ENCODE assay signal across 27 cellular contexts in the genomic region with DNA sequence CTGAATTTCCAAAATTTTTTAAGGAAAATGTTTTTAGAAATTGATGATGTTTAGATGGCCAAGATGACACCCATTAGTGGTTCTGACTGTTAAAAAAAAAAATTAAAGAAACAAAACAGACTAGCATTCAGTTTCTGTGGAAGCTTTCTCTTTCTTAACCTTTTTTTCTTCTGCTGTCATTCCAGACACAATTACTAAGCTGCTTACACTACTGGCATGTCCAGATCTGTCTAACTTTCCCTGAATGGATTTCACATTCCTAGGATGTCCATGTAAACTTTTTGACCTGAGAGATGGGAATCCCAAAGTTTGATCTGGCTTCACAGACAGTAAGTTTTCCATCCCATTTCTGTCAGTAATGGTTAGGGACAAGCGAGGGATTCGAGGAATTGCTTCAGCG.
"Had no signal": no experiment of that assay in that cellular context is flagged by ENCODE, and none has a peak within 500 bp of the region (broad histone marks: within the 10 kb centered on the region; RNA-seq: fewer than 3 reads in every experiment).

No MANE protein-coding gene starts in this region.

- H3K27ac Mint-ChIP-seq: activated B cell treated with CpG ODN at 0.5 μM for 24 hours; activated naive CD8-positive, alpha-beta T cell treated with anti-CD3 and anti-CD28 coated beads for 36 hours; activated T-helper 2 cell treated with anti-CD3 and anti-CD28 coated beads, Interferon-gamma antibody, Interleukin-2, Interleukin-4, amounts not matched to agents 10 μg/mL and 5 μg/mL and 100 μg/mL, durations not matched to agents 14 hours and 24 hours and 36 hours; immature natural killer cell; mesothelial cell of epicardium; naive thymus-derived CD8-positive, alpha-beta T cell; neural progenitor cell; stimulated activated effector memory CD8-positive, alpha-beta T cell treated with anti-CD3 and anti-CD28 coated beads, Interleukin-12 subunit alpha, Interleukin-12 subunit beta, amount 100 ng/mL, for 72 hours had no signal

- H3K9ac ChIP-seq: neural progenitor cell had no signal

- H3K36me3 Mint-ChIP-seq: activated naive CD8-positive, alpha-beta T cell treated with anti-CD3 and anti-CD28 coated beads for 36 hours; immature natural killer cell; mesothelial cell of epicardium; naive thymus-derived CD8-positive, alpha-beta T cell; neural progenitor cell; stimulated activated effector memory CD8-positive, alpha-beta T cell treated with anti-CD3 and anti-CD28 coated beads, Interleukin-12 subunit alpha, Interleukin-12 subunit beta, amount 100 ng/mL, for 72 hours had no signal

- H3K27me3 ChIP-seq: neural progenitor cell, right lobe of liver, suprapubic skin, tibial nerve, uterus had no signal

- H3K9me3 Mint-ChIP-seq: activated B cell treated with CpG ODN at 0.5 μM for 24 hours; activated naive CD8-positive, alpha-beta T cell treated with anti-CD3 and anti-CD28 coated beads for 36 hours; activated T-cell treated with anti-CD3 and anti-CD28 coated beads, Interleukin-2, amount 50 U/mL, for 4 hours; activated T-helper 2 cell treated with anti-CD3 and anti-CD28 coated beads, Interferon-gamma antibody, Interleukin-2, Interleukin-4, amounts not matched to agents 10 μg/mL and 5 μg/mL and 100 μg/mL, durations not matched to agents 14 hours and 24 hours and 36 hours; immature natural killer cell; naive thymus-derived CD8-positive, alpha-beta T cell; neural progenitor cell; stimulated activated effector memory CD8-positive, alpha-beta T cell treated with anti-CD3 and anti-CD28 coated beads, Interleukin-12 subunit alpha, Interleukin-12 subunit beta, amount 100 ng/mL, for 72 hours had no signal

- H2AFZ ChIP-seq: neural progenitor cell had no signal

- H3K27ac ChIP-seq: left ventricle myocardium inferior, neural progenitor cell, right lobe of liver, skin epidermis, stomach, suprapubic skin, tibial nerve, uterus had no signal

- H3K4me3 ChIP-seq: left ventricle myocardium inferior, neural progenitor cell, right lobe of liver, skin epidermis, stomach, suprapubic skin, tibial nerve, uterus had no signal

- H3K9me3 ChIP-seq: left ventricle myocardium inferior, right lobe of liver, stomach, suprapubic skin, uterus had no signal

- H3K36me3 ChIP-seq: left ventricle myocardium inferior, neural progenitor cell, right lobe of liver, stomach, suprapubic skin, tibial nerve, uterus had no signal

- H3K4me1 ChIP-seq: right lobe of liver, tibial nerve, uterus had no signal

- DNase-seq: activated B cell treated with CpG ODN at 0.5 μM for 24 hours; activated CD4-positive, alpha-beta T cell treated with anti-CD3 and anti-CD28 coated beads for 4 hours; activated CD4-positive, alpha-beta T cell treated with anti-CD3 and anti-CD28 coated beads, Interleukin-2, amount 50 U/mL, for 48 hours; activated CD8-positive, alpha-beta memory T cell treated with anti-CD3 and anti-CD28 coated beads, Interleukin-2, amount 50 U/mL, for 48 hours; activated naive CD4-positive, alpha-beta T cell treated with Interleukin-2 at 50 U/mL for 16 hours; activated naive CD8-positive, alpha-beta T cell treated with anti-CD3 and anti-CD28 coated beads for 36 hours; activated T-cell treated with anti-CD3 and anti-CD28 coated beads, Interleukin-2, amount 50 U/mL, for 4 hours; cerebellar nuclear complex; cortex of kidney; erythroblast; foreskin melanocyte; immature natural killer cell; left ventricle myocardium inferior; naive thymus-derived CD8-positive, alpha-beta T cell; posterior cingulate gyrus; right lobe of liver; stimulated activated CD4-positive, alpha-beta T cell treated with anti-CD3 and anti-CD28 coated beads, Interleukin-2, amount 100 ng/mL, for 24 hours; stomach; T1000; uterus had no signal

- H3K27me3 Mint-ChIP-seq: activated B cell treated with CpG ODN at 0.5 μM for 24 hours had no signal

- H3K4me3 Mint-ChIP-seq: activated B cell treated with CpG ODN at 0.5 μM for 24 hours; activated naive CD8-positive, alpha-beta T cell treated with anti-CD3 and anti-CD28 coated beads for 36 hours; activated T-cell treated with anti-CD3 and anti-CD28 coated beads, Interleukin-2, amount 50 U/mL, for 4 hours; immature natural killer cell; mesothelial cell of epicardium; naive thymus-derived CD8-positive, alpha-beta T cell; neural progenitor cell; stimulated activated effector memory CD8-positive, alpha-beta T cell treated with anti-CD3 and anti-CD28 coated beads, Interleukin-12 subunit alpha, Interleukin-12 subunit beta, amount 100 ng/mL, for 72 hours had no signal

- H3K4me2 ChIP-seq: neural progenitor cell had no signal
